In the genomic region with DNA sequence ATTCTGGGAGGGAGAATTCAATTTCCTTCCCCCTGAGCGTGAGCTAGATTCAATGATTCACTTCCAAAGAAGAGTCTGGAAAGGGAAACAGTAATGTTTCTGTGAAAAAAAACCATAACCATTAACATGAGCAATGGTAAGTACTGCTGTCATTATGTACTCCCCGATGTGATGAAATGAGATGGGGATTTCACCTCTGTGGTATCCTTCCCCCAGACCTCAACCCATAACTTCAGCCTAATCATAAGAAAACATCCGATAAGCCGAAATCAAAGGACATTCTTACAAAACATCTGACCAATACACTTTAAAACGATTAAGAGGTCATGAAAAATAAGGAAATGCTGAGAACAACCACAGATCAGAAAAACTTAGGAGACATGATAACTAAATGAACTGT, we compare ENCODE assay signal across 9 cellular contexts. TPM values are rescaled to one million over a fixed set of nuclear protein-coding genes. Genes with fewer than 3 reads are reported as not detected.
DNase-seq lines count a peak whose midpoint lies in the region; ATAC-seq and TF ChIP-seq lines count a peak whose summit lies in the region.
"Had no signal": no experiment of that assay in that cellular context is flagged by ENCODE, and none has a peak within 500 bp of the region (broad histone marks: within the 10 kb centered on the region; RNA-seq: fewer than 3 reads in every experiment).

No MANE protein-coding gene starts in this region.

- H3K9me3 Mint-ChIP-seq in activated CD4-positive, alpha-beta memory T cell treated with anti-CD3 and anti-CD28 coated beads, Interleukin-2, amount 10 ng/mL, durations not matched to agents 7 days and 5 days: no peaks in the 10 kb centered on the region
- no peaks in the 10 kb centered on the region for H3K9me3 Mint-ChIP-seq in naive thymus-derived CD4-positive, alpha-beta T cell

- H3K27me3 ChIP-seq in naive thymus-derived CD4-positive, alpha-beta T cell (ENCODE audit: control insufficient read depth in 2 of 2, insufficient read depth in 2 of 2, low read length in 2 of 2): no peaks in the 10 kb centered on the region
- no peaks in the 10 kb centered on the region for H3K27me3 ChIP-seq in heart left ventricle

- no peaks in the 10 kb centered on the region for H3K27me3 Mint-ChIP-seq in activated CD4-positive, alpha-beta memory T cell treated with anti-CD3 and anti-CD28 coated beads, Interleukin-2, amount 10 ng/mL, durations not matched to agents 7 days and 5 days
- no peaks in the 10 kb centered on the region for H3K27me3 Mint-ChIP-seq in naive thymus-derived CD4-positive, alpha-beta T cell

- POLR2A ChIA-PET in HEK293 (lab: Yijun Ruan, JAX): no interaction called here
- POLR2A ChIA-PET in activated CD4-positive, alpha-beta memory T cell treated with anti-CD3 and anti-CD28 coated beads, Interleukin-2, amount 10 ng/mL, durations not matched to agents 7 days and 5 days (lab: Charles Lee): interaction anchor here (0.7 to 1.6 kb wide), 6 partner anchors 13 to 84 kb away, joined by 3 to 7 read pairs (median 4); no protein-coding TSS in a partner anchor
- POLR2A ChIA-PET in naive thymus-derived CD4-positive, alpha-beta T cell (lab: Charles Lee): interaction anchor here (1.4 to 1.5 kb wide), 2 partner anchors 84 to 107 kb away, joined by 4 to 5 read pairs; no protein-coding TSS in a partner anchor

- H3K4me3 ChIP-seq in HEK293 (ENCODE audit: low read depth, low read length): no peak overlapping the region
- H3K4me3 ChIP-seq in naive thymus-derived CD4-positive, alpha-beta T cell (ENCODE audit: low read length): no peak overlapping the region
- no peak overlapping the region for H3K4me3 ChIP-seq in heart left ventricle

- H3K36me3 Mint-ChIP-seq in activated CD4-positive, alpha-beta memory T cell treated with anti-CD3 and anti-CD28 coated beads, Interleukin-2, amount 10 ng/mL, durations not matched to agents 7 days and 5 days (ENCODE audit: low read depth): peaks cover 6% of the 10 kb centered on the region
- H3K36me3 Mint-ChIP-seq in naive thymus-derived CD4-positive, alpha-beta T cell: peaks cover 0 to 10% (median 0%) of the 10 kb centered on the region in 5 donors

- H3K4me1 ChIP-seq in HEK293 (ENCODE audit: control insufficient read depth, insufficient read depth, low read length) (no peaks in the 10 kb centered on the region), heart left ventricle (peaks cover 0 to 9% (median 0%) of the 10 kb centered on the region in 12 donors)
- H3K4me1 ChIP-seq in naive thymus-derived CD4-positive, alpha-beta T cell (ENCODE audit: control insufficient read depth in 2 of 2, insufficient read depth in 2 of 2, low read length in 2 of 2): peaks cover 3 to 5% of the 10 kb centered on the region in 2 donors

- ATAC-seq in GM18511 (IDR thresholded peaks at IDR 0.05; ENCODE audit: unreplicated experiment) (peak; percentile 62), heart left ventricle (no peak), HG03280 (IDR thresholded peaks at IDR 0.05; ENCODE audit: unreplicated experiment) (no peak)
- ATAC-seq in naive thymus-derived CD4-positive, alpha-beta T cell: peak; percentile 57

- H3K4me3 Mint-ChIP-seq in activated CD4-positive, alpha-beta memory T cell treated with anti-CD3 and anti-CD28 coated beads, Interleukin-2, amount 10 ng/mL, durations not matched to agents 7 days and 5 days: no peak overlapping the region
- peak overlapping the region in 1 of 10 donors; percentile 60 for H3K4me3 Mint-ChIP-seq in naive thymus-derived CD4-positive, alpha-beta T cell

- H3K9me3 ChIP-seq in HEK293 (ENCODE audit: control insufficient read depth, insufficient read depth, low read depth, low read length) (no peaks in the 10 kb centered on the region), heart left ventricle (no peaks in the 10 kb centered on the region)
- no peaks in the 10 kb centered on the region for H3K9me3 ChIP-seq in naive thymus-derived CD4-positive, alpha-beta T cell (ENCODE audit: control insufficient read depth in 2 of 3, low read length in 3 of 3)

- TF ChIP-seq CTCF in HEK293 (tag by site-specific recombination; IDR thresholded peaks at IDR 0.05) (no peak), heart left ventricle (IDR thresholded peaks at IDR 0.05) (no peak)

- H3K36me3 ChIP-seq in HEK293 (ENCODE audit: control insufficient read depth in 2 of 2, insufficient read depth in 1 of 2, low read length in 2 of 2) (no peaks in the 10 kb centered on the region), heart left ventricle (no peaks in the 10 kb centered on the region)
- H3K36me3 ChIP-seq in naive thymus-derived CD4-positive, alpha-beta T cell (ENCODE audit: control insufficient read depth in 2 of 3, insufficient read depth in 3 of 3, low read length in 3 of 3): no peaks in the 10 kb centered on the region

- CTCF ChIA-PET in HEK293 (lab: Yijun Ruan, JAX): interaction anchor here (0.6 to 2.9 kb wide), 8 partner anchors 11 to 106 kb away, joined by 3 to 14 read pairs (median 4); no protein-coding TSS in a partner anchor
- CTCF ChIA-PET in activated CD4-positive, alpha-beta memory T cell treated with anti-CD3 and anti-CD28 coated beads, Interleukin-2, amount 10 ng/mL, durations not matched to agents 7 days and 5 days (lab: Charles Lee): interaction anchor here (0.5 to 3.8 kb wide), 15 partner anchors 10 to 281 kb away, joined by 3 to 20 read pairs (median 5); no protein-coding TSS in a partner anchor
- CTCF ChIA-PET in naive thymus-derived CD4-positive, alpha-beta T cell (lab: Charles Lee): interaction anchor here (0.8 to 2.2 kb wide), 12 partner anchors 10 to 114 kb away, joined by 3 to 13 read pairs (median 4); no protein-coding TSS in a partner anchor

- TF ChIP-seq POLR2A in heart left ventricle (IDR thresholded peaks at IDR 0.05): no peak

- no peak overlapping the region for H3K27ac ChIP-seq in HEK293 (ENCODE audit: extremely low read depth, low read depth, low read length)
- H3K27ac ChIP-seq in naive thymus-derived CD4-positive, alpha-beta T cell (ENCODE audit: low read depth, low read length): no peak overlapping the region
- no peak overlapping the region for H3K27ac ChIP-seq in heart left ventricle

- intact Hi-C loops in naive thymus-derived CD4-positive, alpha-beta T cell (cut with micrococcal nuclease): loop anchor here (1.0 to 5.0 kb wide), 8 partner anchors 26 to 355 kb away; a partner anchor contains a TSS
- intact Hi-C loops in heart left ventricle (cut with DNase I): loop anchor here in 5 of 10 donors (2.0 to 10.0 kb wide), 3 partner anchors 105 to 108 kb away; no protein-coding TSS in a partner anchor

- WGBS in heart left ventricle, 4 donors: 82 to 87% (median 85%) methylated on average over 5 of the region's 5 CpGs

- DNase-seq in activated CD4-positive, alpha-beta memory T cell treated with anti-CD3 and anti-CD28 coated beads, Interleukin-2, amount 10 ng/mL, durations not matched to agents 7 days and 5 days: peak; percentile 23
- no peak for DNase-seq in naive thymus-derived CD4-positive, alpha-beta T cell
- DNase-seq in heart left ventricle (no peak), kidney glomerular epithelial cell (lab: John Stamatoyannopoulos, UW) (no peak)
- DNase-seq: DMS79 treated with DMSO at 0.1 percent for 48 hours, NCI-H2107 had no signal

- peaks cover 46% of the 10 kb centered on the region for H3K4me1 Mint-ChIP-seq in activated CD4-positive, alpha-beta memory T cell treated with anti-CD3 and anti-CD28 coated beads, Interleukin-2, amount 10 ng/mL, durations not matched to agents 7 days and 5 days
- peaks cover 8 to 45% (median 15%) of the 10 kb centered on the region in 7 donors for H3K4me1 Mint-ChIP-seq in naive thymus-derived CD4-positive, alpha-beta T cell

- H3K27ac Mint-ChIP-seq in activated CD4-positive, alpha-beta memory T cell treated with anti-CD3 and anti-CD28 coated beads, Interleukin-2, amount 10 ng/mL, durations not matched to agents 7 days and 5 days: peak overlapping the region; percentile 56
- H3K27ac Mint-ChIP-seq in naive thymus-derived CD4-positive, alpha-beta T cell: peak overlapping the region in 1 of 9 donors; percentile 63

TF ChIP-seq in HEK293, 187 proteins besides CTCF, POLR2A, EP300 and RAD21:
- TF ChIP-seq ZNF658 (tag by site-specific recombination; IDR thresholded peaks at IDR 0.05) (no peak), PRDM1 (tag by site-specific recombination; IDR thresholded peaks at IDR 0.05) (0 out of 2 replicates have a peak, but pooled peaks have one; percentile 29), ZNF292 (tag by site-specific recombination; IDR thresholded peaks at IDR 0.05; ENCODE audit: borderline replicate concordance, low read depth) (no peak), MZF1 (tag by site-specific recombination; IDR thresholded peaks at IDR 0.05; ENCODE audit: borderline replicate concordance) (0 out of 2 replicates have a peak, but pooled peaks have one; percentile 32), ZNF112 (tag by site-specific recombination; IDR thresholded peaks at IDR 0.05) (no peak), ZNF341 (tag by site-specific recombination; IDR thresholded peaks at IDR 0.05; ENCODE audit: low read depth) (no peak), ZNF623 (tag by site-specific recombination; IDR thresholded peaks at IDR 0.05) (no peak), ZNF350 (tag by site-specific recombination; IDR thresholded peaks at IDR 0.05) (no peak), ZNF561 (tag by site-specific recombination; IDR thresholded peaks at IDR 0.05; ENCODE audit: borderline replicate concordance) (no peak)
TF ChIP-seq in HEK293: peak in this region for 2.

RNA-seq across cellular contexts. Expression of a gene that starts 27.2 kb away (rescaled TPM):
- 10 to 100 TPM; 87.7 to 88.4 TPM for total RNA-seq in activated CD4-positive, alpha-beta memory T cell treated with anti-CD3 and anti-CD28 coated beads, Interleukin-2, amount 10 ng/mL, durations not matched to agents 7 days and 5 days
- 10 to 100 TPM in 3 of 5 experiments, 1 to 10 TPM in 2; 7.2 to 73.3 (median 18.9) TPM for total RNA-seq in naive thymus-derived CD4-positive, alpha-beta T cell
- polyA plus RNA-seq in naive thymus-derived CD4-positive, alpha-beta T cell: 1 to 10 TPM; 2.2 to 2.4 TPM
- 1 to 10 TPM in 8 of 9 donors, under 1 TPM in 1; 0.82 to 5.4 (median 1.3) TPM for total RNA-seq in heart left ventricle
- polyA plus RNA-seq in heart left ventricle: 1 to 10 TPM in 1 of 2 donors, under 1 TPM in 1; 0.61 to 2.6 TPM

Comparison
In these comparisons a context has a peak if more than half of its experiments do, and no peak if none do; other contexts are left out.
1. ATAC-seq: peak in GM18511 (single experiment) and naive thymus-derived CD4-positive, alpha-beta T cell (single experiment); none in heart left ventricle (0 of 4) and HG03280 (single experiment).